26 cellular contexts compared by ENCODE assay signal in the genomic region with DNA sequence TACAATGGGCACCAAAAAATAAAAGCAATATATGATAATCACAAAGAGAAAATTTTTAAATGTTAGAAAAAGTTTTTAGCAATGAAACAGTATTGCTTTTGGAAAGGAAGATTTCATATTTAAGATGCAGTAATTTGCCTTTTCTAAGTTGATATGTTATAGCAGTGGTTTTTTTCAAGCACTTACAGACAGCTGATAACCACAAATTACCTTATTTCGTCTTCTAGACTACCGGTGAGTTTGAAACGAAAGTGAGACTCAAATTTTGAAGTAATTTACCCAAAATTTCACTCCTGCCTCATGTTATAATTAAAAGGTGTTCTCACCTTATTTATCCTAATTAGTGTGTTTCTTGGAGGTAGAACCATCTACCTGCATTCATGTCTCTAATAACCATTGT.
"Had no signal": no experiment of that assay in that cellular context is flagged by ENCODE, and none has a peak within 500 bp of the region (broad histone marks: within the 10 kb centered on the region; RNA-seq: fewer than 3 reads in every experiment).

No MANE protein-coding gene starts in this region.

- H3K27me3 ChIP-seq: colonic mucosa, esophagus squamous epithelium, gastrocnemius medialis, left lung had no signal

- H3K4me1 ChIP-seq: colonic mucosa, esophagus squamous epithelium, gastrocnemius medialis, heart right ventricle, left lung, lower lobe of right lung had no signal

- H3K36me3 Mint-ChIP-seq: mesothelial cell of epicardium had no signal

- H3K4me3 Mint-ChIP-seq: dendritic cell treated with granulocyte-macrophage colony-stimulating factor and Interleukin-4, amounts not matched to agents 40 ng/mL and 50 ng/mL, for 4 days; effector memory CD8-positive, alpha-beta T cell; endodermal cell; mesothelial cell of epicardium had no signal

- DNase-seq: colonic mucosa; cortex of kidney; effector CD8-positive, alpha-beta T cell; effector memory CD8-positive, alpha-beta T cell; endodermal cell; erythroblast; esophagus squamous epithelium; foreskin fibroblast; foreskin melanocyte; gastrocnemius medialis; glutamatergic neuron; head of caudate nucleus; heart right ventricle; hippocampal formation; islet precursor cell; kidney; left cardiac atrium; left lung; left ventricle myocardium superior; lower lobe of right lung; mesenchymal stem cell had no signal

- FAIRE-seq: endometrium had no signal

- H3K27ac Mint-ChIP-seq: dendritic cell treated with granulocyte-macrophage colony-stimulating factor and Interleukin-4, amounts not matched to agents 40 ng/mL and 50 ng/mL, for 4 days; endodermal cell; mesothelial cell of epicardium had no signal

- H3K9me3 Mint-ChIP-seq: dendritic cell treated with granulocyte-macrophage colony-stimulating factor and Interleukin-4, amounts not matched to agents 40 ng/mL and 50 ng/mL, for 4 days; effector memory CD8-positive, alpha-beta T cell; endodermal cell; mesothelial cell of epicardium had no signal

- ATAC-seq: effector memory CD8-positive, alpha-beta T cell; esophagus mucosa; gastrocnemius medialis; heart right ventricle; left cardiac atrium; left lung; left ventricle myocardium superior; lower lobe of right lung had no signal

- H3K36me3 ChIP-seq: colonic mucosa, gastrocnemius medialis, lower lobe of right lung had no signal

- H3K27me3 Mint-ChIP-seq: dendritic cell treated with granulocyte-macrophage colony-stimulating factor and Interleukin-4, amounts not matched to agents 40 ng/mL and 50 ng/mL, for 4 days; effector memory CD8-positive, alpha-beta T cell had no signal

- H3K9me3 ChIP-seq: colonic mucosa, esophagus squamous epithelium, gastrocnemius medialis, left lung, lower lobe of right lung had no signal

- H3K4me3 ChIP-seq: colonic mucosa, esophagus squamous epithelium, gastrocnemius medialis, heart right ventricle, left lung, lower lobe of right lung had no signal

- H3K27ac ChIP-seq: colonic mucosa, epithelial cell of prostate, esophagus squamous epithelium, gastrocnemius medialis, heart right ventricle, left lung, lower lobe of right lung had no signal
